Comparison of ENCODE assay signal across 1 cellular context in the genomic region with DNA sequence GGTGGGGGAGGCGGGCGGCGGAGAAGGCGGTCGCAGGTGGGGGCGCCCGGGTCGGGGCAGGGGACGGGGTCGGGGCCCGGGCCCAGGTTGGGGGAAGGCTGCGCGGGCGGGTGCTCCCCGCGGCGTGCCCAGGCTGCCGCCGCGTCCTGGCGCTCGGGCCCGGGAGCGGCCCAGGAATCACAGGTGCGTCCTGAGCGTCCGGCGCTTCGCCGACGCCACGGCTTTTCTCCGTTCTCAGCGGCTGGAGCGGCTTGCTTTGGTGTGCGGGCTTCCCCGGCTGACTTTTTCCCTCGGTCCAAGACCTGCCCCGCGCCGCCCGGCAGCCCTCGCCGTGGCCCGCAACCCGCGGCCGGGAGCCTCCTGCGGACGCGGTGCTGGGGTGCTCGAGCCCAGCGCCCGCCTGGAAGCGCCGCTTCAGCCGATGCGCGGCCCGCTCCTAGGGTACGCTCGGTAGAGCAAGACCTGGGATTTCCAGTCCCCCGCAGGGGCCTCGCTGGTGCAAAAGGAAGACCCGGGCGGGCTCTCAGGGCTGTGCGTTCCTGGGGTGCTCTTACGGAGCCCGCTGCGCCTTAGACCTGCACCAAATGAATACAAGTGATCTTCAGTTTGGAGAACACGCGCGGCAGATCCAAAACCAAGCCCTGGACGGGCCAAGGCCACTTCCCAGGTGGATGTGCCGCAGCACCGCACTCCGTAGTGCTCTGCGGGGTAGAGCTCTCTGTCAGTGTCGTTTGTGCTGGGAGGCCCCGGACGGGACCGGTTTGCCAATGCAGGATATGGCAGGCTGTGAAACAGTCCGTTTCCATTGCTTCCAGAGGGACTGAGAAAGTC.
A peak's percentile ranks its signal among the peaks of the same experiment; 100 is the strongest.
TF ChIP-seq lines count a peak whose summit lies in the region.

No MANE protein-coding gene starts in this region.

TF ChIP-seq in WTC11, 78 proteins besides CTCF, POLR2A, EP300 and RAD21 (continued from another document):
- TF ChIP-seq, protein P1, sequence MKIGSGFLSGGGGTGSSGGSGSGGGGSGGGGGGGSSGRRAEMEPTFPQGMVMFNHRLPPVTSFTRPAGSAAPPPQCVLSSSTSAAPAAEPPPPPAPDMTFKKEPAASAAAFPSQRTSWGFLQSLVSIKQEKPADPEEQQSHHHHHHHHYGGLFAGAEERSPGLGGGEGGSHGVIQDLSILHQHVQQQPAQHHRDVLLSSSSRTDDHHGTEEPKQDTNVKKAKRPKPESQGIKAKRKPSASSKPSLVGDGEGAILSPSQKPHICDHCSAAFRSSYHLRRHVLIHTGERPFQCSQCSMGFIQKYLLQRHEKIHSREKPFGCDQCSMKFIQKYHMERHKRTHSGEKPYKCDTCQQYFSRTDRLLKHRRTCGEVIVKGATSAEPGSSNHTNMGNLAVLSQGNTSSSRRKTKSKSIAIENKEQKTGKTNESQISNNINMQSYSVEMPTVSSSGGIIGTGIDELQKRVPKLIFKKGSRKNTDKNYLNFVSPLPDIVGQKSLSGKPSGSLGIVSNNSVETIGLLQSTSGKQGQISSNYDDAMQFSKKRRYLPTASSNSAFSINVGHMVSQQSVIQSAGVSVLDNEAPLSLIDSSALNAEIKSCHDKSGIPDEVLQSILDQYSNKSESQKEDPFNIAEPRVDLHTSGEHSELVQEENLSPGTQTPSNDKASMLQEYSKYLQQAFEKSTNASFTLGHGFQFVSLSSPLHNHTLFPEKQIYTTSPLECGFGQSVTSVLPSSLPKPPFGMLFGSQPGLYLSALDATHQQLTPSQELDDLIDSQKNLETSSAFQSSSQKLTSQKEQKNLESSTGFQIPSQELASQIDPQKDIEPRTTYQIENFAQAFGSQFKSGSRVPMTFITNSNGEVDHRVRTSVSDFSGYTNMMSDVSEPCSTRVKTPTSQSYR (CRISPR knock-in tag; IDR thresholded peaks at IDR 0.05) = 0 out of 2 replicates have a peak, but pooled peaks have one; percentile 29
- TF ChIP-seq, protein P2, sequence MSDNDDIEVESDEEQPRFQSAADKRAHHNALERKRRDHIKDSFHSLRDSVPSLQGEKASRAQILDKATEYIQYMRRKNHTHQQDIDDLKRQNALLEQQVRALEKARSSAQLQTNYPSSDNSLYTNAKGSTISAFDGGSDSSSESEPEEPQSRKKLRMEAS (CRISPR knock-in tag; IDR thresholded peaks at IDR 0.05) = 0 out of 2 replicates have a peak, but pooled peaks have one; percentile 29
- peak; percentile 32; the same call in 1 of the 2 replicates for TF ChIP-seq KAT7 (CRISPR knock-in tag; IDR thresholded peaks at IDR 0.05; ENCODE audit: borderline replicate concordance)
- TF ChIP-seq, protein P3, sequence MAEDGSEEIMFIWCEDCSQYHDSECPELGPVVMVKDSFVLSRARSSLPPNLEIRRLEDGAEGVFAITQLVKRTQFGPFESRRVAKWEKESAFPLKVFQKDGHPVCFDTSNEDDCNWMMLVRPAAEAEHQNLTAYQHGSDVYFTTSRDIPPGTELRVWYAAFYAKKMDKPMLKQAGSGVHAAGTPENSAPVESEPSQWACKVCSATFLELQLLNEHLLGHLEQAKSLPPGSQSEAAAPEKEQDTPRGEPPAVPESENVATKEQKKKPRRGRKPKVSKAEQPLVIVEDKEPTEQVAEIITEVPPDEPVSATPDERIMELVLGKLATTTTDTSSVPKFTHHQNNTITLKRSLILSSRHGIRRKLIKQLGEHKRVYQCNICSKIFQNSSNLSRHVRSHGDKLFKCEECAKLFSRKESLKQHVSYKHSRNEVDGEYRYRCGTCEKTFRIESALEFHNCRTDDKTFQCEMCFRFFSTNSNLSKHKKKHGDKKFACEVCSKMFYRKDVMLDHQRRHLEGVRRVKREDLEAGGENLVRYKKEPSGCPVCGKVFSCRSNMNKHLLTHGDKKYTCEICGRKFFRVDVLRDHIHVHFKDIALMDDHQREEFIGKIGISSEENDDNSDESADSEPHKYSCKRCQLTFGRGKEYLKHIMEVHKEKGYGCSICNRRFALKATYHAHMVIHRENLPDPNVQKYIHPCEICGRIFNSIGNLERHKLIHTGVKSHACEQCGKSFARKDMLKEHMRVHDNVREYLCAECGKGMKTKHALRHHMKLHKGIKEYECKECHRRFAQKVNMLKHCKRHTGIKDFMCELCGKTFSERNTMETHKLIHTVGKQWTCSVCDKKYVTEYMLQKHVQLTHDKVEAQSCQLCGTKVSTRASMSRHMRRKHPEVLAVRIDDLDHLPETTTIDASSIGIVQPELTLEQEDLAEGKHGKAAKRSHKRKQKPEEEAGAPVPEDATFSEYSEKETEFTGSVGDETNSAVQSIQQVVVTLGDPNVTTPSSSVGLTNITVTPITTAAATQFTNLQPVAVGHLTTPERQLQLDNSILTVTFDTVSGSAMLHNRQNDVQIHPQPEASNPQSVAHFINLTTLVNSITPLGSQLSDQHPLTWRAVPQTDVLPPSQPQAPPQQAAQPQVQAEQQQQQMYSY (CRISPR knock-in tag; IDR thresholded peaks at IDR 0.05) = 0 out of 2 replicates have a peak, but pooled peaks have one; percentile 7
